In the genomic region with DNA sequence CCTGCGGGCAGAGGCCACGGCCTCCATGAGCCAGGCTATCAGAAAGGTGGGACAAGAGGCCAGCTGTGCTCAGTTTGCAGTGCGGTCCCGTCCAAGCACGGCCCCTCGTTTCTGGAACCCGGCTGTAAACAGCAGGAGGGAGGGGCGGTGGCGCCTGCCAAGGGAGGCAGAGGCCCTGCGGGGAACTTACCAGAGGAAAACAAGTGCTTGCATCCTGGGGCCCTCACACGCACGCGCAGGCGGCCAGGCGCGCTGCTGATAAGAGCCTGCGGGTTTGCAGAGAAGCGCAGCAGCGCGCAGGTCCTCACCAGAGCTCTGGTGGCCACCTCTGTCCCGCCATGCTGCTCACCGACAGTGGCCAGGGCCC, we compare ENCODE assay signal across 8 cellular contexts. TPM values are rescaled to one million over a fixed set of nuclear protein-coding genes. Genes with fewer than 3 reads are reported as not detected.
A peak's percentile ranks its signal among the peaks of the same experiment; 100 is the strongest.
DNase-seq lines count a peak whose midpoint lies in the region; ATAC-seq and TF ChIP-seq lines count a peak whose summit lies in the region.

No MANE protein-coding gene starts in this region.

- H3K36me3 ChIP-seq in SJCRH30 (no peaks in the 10 kb centered on the region), brain microvascular endothelial cell (replicated peaks) (no peaks in the 10 kb centered on the region)

- peaks cover 3% of the 10 kb centered on the region for H3K36me3 Mint-ChIP-seq in activated naive CD4-positive, alpha-beta T cell treated with anti-CD3 and anti-CD28 coated beads for 36 hours (ENCODE audit: low read depth)

- DNase-seq in NCI-H345 treated with DMSO at 0.1 percent for 48 hours (lab: John Stamatoyannopoulos, UW; ENCODE audit: unreplicated experiment) (peak; percentile 22), HuH-7 (ENCODE audit: low spot score) (no peak), SJCRH30 (no peak), brain microvascular endothelial cell (no peak)
- peak; percentile 80 for DNase-seq in activated naive CD4-positive, alpha-beta T cell treated with anti-CD3 and anti-CD28 coated beads for 36 hours
- peak; percentile 35 for DNase-seq in stimulated activated naive CD8-positive, alpha-beta T cell treated with anti-CD3 and anti-CD28 coated beads, Interleukin-15, amount 100 ng/mL, for 72 hours

- peak; percentile 58 for ATAC-seq in stimulated activated naive CD8-positive, alpha-beta T cell treated with anti-CD3 and anti-CD28 coated beads, Interleukin-15, amount 100 ng/mL, for 72 hours
- ATAC-seq in HG02678 (IDR thresholded peaks at IDR 0.05; ENCODE audit: unreplicated experiment), result no peak

- in situ Hi-C loops in brain microvascular endothelial cell (cut with HindIII; ENCODE audit: low pct_ligation_motif_present, low sequenced_read_pairs), result no loop called here

- intact Hi-C loops in activated naive CD4-positive, alpha-beta T cell treated with anti-CD3 and anti-CD28 coated beads for 36 hours (cut with micrococcal nuclease), result no loop called here

- H3K4me3 ChIP-seq in SJCRH30 (no peak overlapping the region), brain microvascular endothelial cell (ENCODE audit: low read depth, low read length) (no peak overlapping the region)

- no peaks in the 10 kb centered on the region for H3K9me3 ChIP-seq in SJCRH30 (replicated peaks)

- CTCF ChIA-PET in activated naive CD4-positive, alpha-beta T cell treated with anti-CD3 and anti-CD28 coated beads for 36 hours (lab: Charles Lee), result no interaction called here

- TF ChIP-seq CTCF in brain microvascular endothelial cell (IDR thresholded peaks at IDR 0.05; ENCODE audit: low read depth, low read length, missing control alignments), result no peak

- peak overlapping the region; percentile 46 for H3K27ac Mint-ChIP-seq in activated naive CD4-positive, alpha-beta T cell treated with anti-CD3 and anti-CD28 coated beads for 36 hours
- no peak overlapping the region for H3K27ac Mint-ChIP-seq in stimulated activated naive CD8-positive, alpha-beta T cell treated with anti-CD3 and anti-CD28 coated beads, Interleukin-15, amount 100 ng/mL, for 72 hours

- no peaks in the 10 kb centered on the region for H3K27me3 Mint-ChIP-seq in activated naive CD4-positive, alpha-beta T cell treated with anti-CD3 and anti-CD28 coated beads for 36 hours (ENCODE audit: low read depth)
- no peaks in the 10 kb centered on the region for H3K27me3 Mint-ChIP-seq in stimulated activated naive CD8-positive, alpha-beta T cell treated with anti-CD3 and anti-CD28 coated beads, Interleukin-15, amount 100 ng/mL, for 72 hours

- H3K9me3 Mint-ChIP-seq in activated naive CD4-positive, alpha-beta T cell treated with anti-CD3 and anti-CD28 coated beads for 36 hours, result no peaks in the 10 kb centered on the region
- no peaks in the 10 kb centered on the region for H3K9me3 Mint-ChIP-seq in stimulated activated naive CD8-positive, alpha-beta T cell treated with anti-CD3 and anti-CD28 coated beads, Interleukin-15, amount 100 ng/mL, for 72 hours

- H3K4me3 Mint-ChIP-seq in activated naive CD4-positive, alpha-beta T cell treated with anti-CD3 and anti-CD28 coated beads for 36 hours, result peak overlapping the region; percentile 53
- peak overlapping the region; percentile 29 to 85 for H3K4me3 Mint-ChIP-seq in stimulated activated naive CD8-positive, alpha-beta T cell treated with anti-CD3 and anti-CD28 coated beads, Interleukin-15, amount 100 ng/mL, for 72 hours

- no peaks in the 10 kb centered on the region for H3K27me3 ChIP-seq in layer of hippocampus (ENCODE audit: control insufficient read depth, insufficient read depth, low read length)
- H3K27me3 ChIP-seq in SJCRH30, result no peaks in the 10 kb centered on the region
- no peaks in the 10 kb centered on the region for H3K27me3 ChIP-seq in brain microvascular endothelial cell (replicated peaks)

- H3K27ac ChIP-seq in layer of hippocampus (ENCODE audit: low read depth, low read length) (peak overlapping the region; percentile 90), SJCRH30 (no peak overlapping the region), brain microvascular endothelial cell (no peak overlapping the region)

- H3K4me1 ChIP-seq in SJCRH30, result no peaks in the 10 kb centered on the region

- peaks cover 33% of the 10 kb centered on the region for H3K4me1 Mint-ChIP-seq in activated naive CD4-positive, alpha-beta T cell treated with anti-CD3 and anti-CD28 coated beads for 36 hours (ENCODE audit: low read depth)
- H3K4me1 Mint-ChIP-seq in stimulated activated naive CD8-positive, alpha-beta T cell treated with anti-CD3 and anti-CD28 coated beads, Interleukin-15, amount 100 ng/mL, for 72 hours, result peaks cover 50% of the 10 kb centered on the region

RNA-seq across cellular contexts. Expression of gene GPR146, which starts 10.7 kb away (rescaled TPM):
- total RNA-seq in activated naive CD4-positive, alpha-beta T cell treated with anti-CD3 and anti-CD28 coated beads for 36 hours, result under 1 TPM; 0.57 to 0.62 TPM
- total RNA-seq in SJCRH30 (2014; rRNA removed; shearing (Covaris generic)), result 0.93 and 2.1 TPM in 2 replicates

RNA-seq across cellular contexts. Expression of gene GPER1, which starts 32.8 kb away (rescaled TPM):
- not detected for total RNA-seq in activated naive CD4-positive, alpha-beta T cell treated with anti-CD3 and anti-CD28 coated beads for 36 hours
- 0.15 TPM in 1 of 2 replicates, not detected in the other for total RNA-seq in SJCRH30 (2014; rRNA removed; shearing (Covaris generic))

Comparison
In these comparisons a context has a peak if more than half of its experiments do, and no peak if none do; other contexts are left out.
1. DNase-seq: peak in NCI-H345 treated with DMSO at 0.1 percent for 48 hours (single experiment), activated naive CD4-positive, alpha-beta T cell treated with anti-CD3 and anti-CD28 coated beads for 36 hours (single experiment) and stimulated activated naive CD8-positive, alpha-beta T cell treated with anti-CD3 and anti-CD28 coated beads, Interleukin-15, amount 100 ng/mL, for 72 hours (2 of 2); none in HuH-7 (single experiment), SJCRH30 (0 of 2) and brain microvascular endothelial cell (single experiment).